20 cellular contexts compared by ENCODE assay signal in genomic region chr7:43465581-43466554, GRCh38.
DNase-seq lines count a peak whose midpoint lies in the region; ATAC-seq and TF ChIP-seq lines count a peak whose summit lies in the region.
"Had no signal": no experiment of that assay in that cellular context is flagged by ENCODE, and none has a peak within 500 bp of the region (broad histone marks: within the 10 kb centered on the region; RNA-seq: fewer than 3 reads in every experiment).

No MANE protein-coding gene starts in this region.

- ATAC-seq in HG02763 (IDR thresholded peaks at IDR 0.05; ENCODE audit: unreplicated experiment), result no peak
- ATAC-seq in HG02970 (IDR thresholded peaks at IDR 0.05; ENCODE audit: low FRiP score, unreplicated experiment), result no peak
- ATAC-seq in heart right ventricle, result no peak
- ATAC-seq: T-cell had no signal

- no peaks in the 10 kb centered on the region for H3K36me3 Mint-ChIP-seq in MCF 10A (ENCODE audit: insufficient read depth, unreplicated experiment)
- H3K36me3 Mint-ChIP-seq: activated naive CD4-positive, alpha-beta T cell treated with anti-CD3 and anti-CD28 coated beads, Interleukin-2, amount 10 ng/mL, durations not matched to agents 7 days and 5 days; T-cell had no signal

- H3K4me1 Mint-ChIP-seq in MCF 10A (ENCODE audit: insufficient read depth, unreplicated experiment), result peaks cover 39% of the 10 kb centered on the region
- H3K4me1 Mint-ChIP-seq: activated naive CD4-positive, alpha-beta T cell treated with anti-CD3 and anti-CD28 coated beads, Interleukin-2, amount 10 ng/mL, durations not matched to agents 7 days and 5 days had no signal

- H3K27ac ChIP-seq in heart right ventricle, result no peak overlapping the region
- H3K27ac ChIP-seq: cardiac muscle cell, parathyroid adenoma, stomach, uterus had no signal

- H3K4me3 ChIP-seq in heart right ventricle, result no peak overlapping the region
- H3K4me3 ChIP-seq: cardiac muscle cell, stomach, uterus had no signal

- 81 to 85% methylated on average over 11 of the region's 11 CpGs for WGBS in heart right ventricle, 2 donors

- H3K36me3 ChIP-seq in heart right ventricle, result no peaks in the 10 kb centered on the region
- H3K36me3 ChIP-seq: cardiac muscle cell, stomach, uterus had no signal

- BruUV-seq in MCF 10A (replicated peaks; lab: Mats Ljungman, UMichigan), result no TSS peak

- POLR2A ChIA-PET in MCF 10A (lab: Yijun Ruan, JAX), result no interaction called here

- intact Hi-C loops in MCF 10A (cut with micrococcal nuclease) (no loop called here), heart right ventricle (cut with DNase I) (no loop called here)

- H3K4me1 ChIP-seq in heart right ventricle, result peaks cover 0 to 24% (median 3%) of the 10 kb centered on the region in 9 donors
- H3K4me1 ChIP-seq: parathyroid adenoma, uterus had no signal

- H3K27me3 ChIP-seq in heart right ventricle, result peaks cover 0 to 3% (median 0%) of the 10 kb centered on the region in 7 donors
- H3K27me3 ChIP-seq: cardiac muscle cell, stomach, uterus had no signal

- H3K9me3 ChIP-seq in heart right ventricle, result no peaks in the 10 kb centered on the region
- H3K9me3 ChIP-seq: stomach, uterus had no signal

- TF ChIP-seq CTCF in MCF 10A (IDR thresholded peaks at IDR 0.05; ENCODE audit: unreplicated experiment) (no peak), heart right ventricle (IDR thresholded peaks at IDR 0.05) (no peak)

- CTCF ChIA-PET in MCF 10A (lab: Yijun Ruan, JAX), result interaction anchor here (0.6 to 1.4 kb wide), 2 partner anchors 117 to 246 kb away, joined by 5 to 6 read pairs; partner anchors contain the start of gene STK17A

- peak overlapping the region; percentile 34 for H3K4me3 Mint-ChIP-seq in MCF 10A (ENCODE audit: unreplicated experiment)
- H3K4me3 Mint-ChIP-seq: activated naive CD4-positive, alpha-beta T cell treated with anti-CD3 and anti-CD28 coated beads, Interleukin-2, amount 10 ng/mL, durations not matched to agents 7 days and 5 days; T-cell had no signal

- H3K27me3 Mint-ChIP-seq in MCF 10A (ENCODE audit: insufficient read depth, unreplicated experiment), result no peaks in the 10 kb centered on the region

- DNase-seq in EH (ENCODE audit: low read depth) (peak; percentile 23), NCI-H446 treated with DMSO at 0.1 percent for 48 hours (lab: John Stamatoyannopoulos, UW) (peak; percentile 6), MCF 10A (ENCODE audit: unreplicated experiment) (peak; percentile 71), left kidney (ENCODE audit: low read depth, low spot score) (peak; percentile 26), heart right ventricle (no peak)
- no peak for DNase-seq in activated CD8-positive, alpha-beta memory T cell treated with anti-CD3 and anti-CD28 coated beads, Interleukin-2, amount 50 U/mL, for 48 hours
- DNase-seq: activated naive CD4-positive, alpha-beta T cell treated with anti-CD3 and anti-CD28 coated beads, Interleukin-2, amount 10 ng/mL, durations not matched to agents 7 days and 5 days; AML-193; DMS53; effector memory CD4-positive, alpha-beta T cell; KBM-7; NCI-H526; stimulated activated CD4-positive, alpha-beta T cell treated with anti-CD3 and anti-CD28 coated beads, Interleukin-12 subunit alpha, Interleukin-12 subunit beta, amount 100 ng/mL, for 4 hours; stomach; T-cell; uterus had no signal

- no peaks in the 10 kb centered on the region for H3K9me3 Mint-ChIP-seq in MCF 10A (ENCODE audit: unreplicated experiment)
- H3K9me3 Mint-ChIP-seq: activated naive CD4-positive, alpha-beta T cell treated with anti-CD3 and anti-CD28 coated beads, Interleukin-2, amount 10 ng/mL, durations not matched to agents 7 days and 5 days; T-cell had no signal

- no peak overlapping the region for H3K27ac Mint-ChIP-seq in MCF 10A (ENCODE audit: low read depth, unreplicated experiment)
- H3K27ac Mint-ChIP-seq: activated naive CD4-positive, alpha-beta T cell treated with anti-CD3 and anti-CD28 coated beads, Interleukin-2, amount 10 ng/mL, durations not matched to agents 7 days and 5 days; T-cell had no signal

Comparison
In these comparisons a context has a peak if more than half of its experiments do, and no peak if none do; other contexts are left out.
1. DNase-seq: peak in EH (single experiment), NCI-H446 treated with DMSO at 0.1 percent for 48 hours (single experiment), MCF 10A (single experiment) and left kidney (single experiment); none in heart right ventricle (0 of 2) and activated CD8-positive, alpha-beta memory T cell treated with anti-CD3 and anti-CD28 coated beads, Interleukin-2, amount 50 U/mL, for 48 hours (single experiment).